14 cellular contexts compared by ENCODE assay signal in genomic region chr14:22489247-22489551, GRCh38.
DNase-seq lines count a peak whose midpoint lies in the region; ATAC-seq, FAIRE-seq and TF ChIP-seq lines count a peak whose summit lies in the region.
"Had no signal": no experiment of that assay in that cellular context is flagged by ENCODE, and none has a peak within 500 bp of the region (broad histone marks: within the 10 kb centered on the region; RNA-seq: fewer than 3 reads in every experiment).

No MANE protein-coding gene starts in this region.

- FAIRE-seq in GM12892 (lab: Jason Lieb, UNC): no peak
- FAIRE-seq: HTR-8/SVneo had no signal

- CTCF ChIA-PET in CD8-positive, alpha-beta memory T cell (lab: Charles Lee): no interaction called here
- CTCF ChIA-PET in activated CD4-positive, alpha-beta memory T cell treated with anti-CD3 and anti-CD28 coated beads for 36 hours (lab: Charles Lee): interaction anchor here (0.6 kb wide), 1 partner anchor 344 kb away, joined by 3 read pairs; no protein-coding TSS in a partner anchor

- DNase-seq in CD8-positive, alpha-beta memory T cell: no peak
- DNase-seq in GM12892 (ENCODE audit: insufficient read length): no peak
- DNase-seq in activated CD4-positive, alpha-beta memory T cell treated with anti-CD3 and anti-CD28 coated beads for 36 hours: no peak
- no peak for DNase-seq in immature natural killer cell
- no peak for DNase-seq in HFFc6
- DNase-seq in foreskin melanocyte: no peak
- DNase-seq: effector CD8-positive, alpha-beta T cell; gastrocnemius medialis; naive B cell; NCI-H345 had no signal

- H3K27me3 ChIP-seq in CD8-positive, alpha-beta memory T cell (ENCODE audit: insufficient read depth, low read length, poor library complexity, severe bottlenecking): no peaks in the 10 kb centered on the region
- H3K27me3 ChIP-seq: tibial nerve had no signal

- no peak overlapping the region for H3K4me3 ChIP-seq in CD8-positive, alpha-beta memory T cell (ENCODE audit: low read length)
- H3K4me3 ChIP-seq: gastrocnemius medialis, tibial nerve had no signal

- H3K4me3 Mint-ChIP-seq in CD8-positive, alpha-beta memory T cell: peak overlapping the region; percentile 76 to 94 (median 88)
- H3K4me3 Mint-ChIP-seq in activated CD4-positive, alpha-beta memory T cell treated with anti-CD3 and anti-CD28 coated beads for 36 hours: peak overlapping the region; percentile 87
- H3K4me3 Mint-ChIP-seq in immature natural killer cell (peak overlapping the region; percentile 75 to 86 (median 80)), HFFc6 (no peak overlapping the region)

- no peaks in the 10 kb centered on the region for H3K36me3 ChIP-seq in CD8-positive, alpha-beta memory T cell (ENCODE audit: insufficient read depth, low read length)
- H3K36me3 ChIP-seq: gastrocnemius medialis, tibial nerve had no signal

- no peaks in the 10 kb centered on the region for H3K9me3 Mint-ChIP-seq in CD8-positive, alpha-beta memory T cell
- no peaks in the 10 kb centered on the region for H3K9me3 Mint-ChIP-seq in activated CD4-positive, alpha-beta memory T cell treated with anti-CD3 and anti-CD28 coated beads for 36 hours
- H3K9me3 Mint-ChIP-seq in immature natural killer cell: no peaks in the 10 kb centered on the region
- no peaks in the 10 kb centered on the region for H3K9me3 Mint-ChIP-seq in HFFc6
- H3K9me3 Mint-ChIP-seq: naive B cell had no signal

- H3K4me1 Mint-ChIP-seq in CD8-positive, alpha-beta memory T cell: peaks cover 0 to 8% (median 6%) of the 10 kb centered on the region in 3 donors
- peaks cover 2% of the 10 kb centered on the region for H3K4me1 Mint-ChIP-seq in activated CD4-positive, alpha-beta memory T cell treated with anti-CD3 and anti-CD28 coated beads for 36 hours (ENCODE audit: low read depth)
- H3K4me1 Mint-ChIP-seq in immature natural killer cell (peaks cover 99 to 100% of the 10 kb centered on the region in 2 donors), HFFc6 (ENCODE audit: low read depth) (no peaks in the 10 kb centered on the region)

- H3K36me3 Mint-ChIP-seq in CD8-positive, alpha-beta memory T cell: peaks cover 0 to 56% (median 6%) of the 10 kb centered on the region in 3 donors
- peaks cover 76% of the 10 kb centered on the region for H3K36me3 Mint-ChIP-seq in activated CD4-positive, alpha-beta memory T cell treated with anti-CD3 and anti-CD28 coated beads for 36 hours
- H3K36me3 Mint-ChIP-seq in immature natural killer cell: peaks cover 11 to 14% (median 12%) of the 10 kb centered on the region in 3 donors
- no peaks in the 10 kb centered on the region for H3K36me3 Mint-ChIP-seq in HFFc6 (ENCODE audit: low read depth)
- H3K36me3 Mint-ChIP-seq: naive B cell had no signal

- POLR2A ChIA-PET in CD8-positive, alpha-beta memory T cell (lab: Charles Lee): no interaction called here
- POLR2A ChIA-PET in activated CD4-positive, alpha-beta memory T cell treated with anti-CD3 and anti-CD28 coated beads for 36 hours (lab: Charles Lee): interaction anchor here (5.9 to 29.3 kb wide), 2 partner anchors 20 to 67 kb away, joined by 25 to 639 read pairs; no protein-coding TSS in a partner anchor

- no peak for ATAC-seq in GM21390 (IDR thresholded peaks at IDR 0.05; ENCODE audit: unreplicated experiment)
- no peak for ATAC-seq in HG03196 (IDR thresholded peaks at IDR 0.05; ENCODE audit: unreplicated experiment)
- ATAC-seq: gastrocnemius medialis had no signal

- H3K27ac Mint-ChIP-seq in CD8-positive, alpha-beta memory T cell: peak overlapping the region in 4 of 8 donors; percentile 29 to 99 (median 94)
- H3K27ac Mint-ChIP-seq in activated CD4-positive, alpha-beta memory T cell treated with anti-CD3 and anti-CD28 coated beads for 36 hours: peak overlapping the region; percentile 98
- H3K27ac Mint-ChIP-seq in immature natural killer cell (peak overlapping the region; percentile 94 to 99 (median 96)), HFFc6 (no peak overlapping the region)

- no peaks in the 10 kb centered on the region for H3K4me1 ChIP-seq in CD8-positive, alpha-beta memory T cell (ENCODE audit: insufficient read depth, low read length)
- H3K4me1 ChIP-seq: gastrocnemius medialis had no signal

- TF ChIP-seq CTCF in HFFc6 (IDR thresholded peaks at IDR 0.05): no peak

- peak; percentile 59; the same call in 1 of the 2 replicates for TF ChIP-seq POLR2A in GM12892 (IDR thresholded peaks at IDR 0.05; ENCODE audit: low read depth, low read length)

- H3K9me3 ChIP-seq in CD8-positive, alpha-beta memory T cell (ENCODE audit: low read length): no peaks in the 10 kb centered on the region
- H3K9me3 ChIP-seq: gastrocnemius medialis, tibial nerve had no signal

- no peak overlapping the region for H3K27ac ChIP-seq in CD8-positive, alpha-beta memory T cell (ENCODE audit: low read depth, low read length)
- H3K27ac ChIP-seq: gastrocnemius medialis, tibial nerve had no signal

- intact Hi-C loops in activated CD4-positive, alpha-beta memory T cell treated with anti-CD3 and anti-CD28 coated beads for 36 hours (cut with micrococcal nuclease): no loop called here

- no peaks in the 10 kb centered on the region for H3K27me3 Mint-ChIP-seq in CD8-positive, alpha-beta memory T cell
- H3K27me3 Mint-ChIP-seq in activated CD4-positive, alpha-beta memory T cell treated with anti-CD3 and anti-CD28 coated beads for 36 hours: no peaks in the 10 kb centered on the region
- H3K27me3 Mint-ChIP-seq in immature natural killer cell (ENCODE audit: low read depth in 3 of 3) (peaks cover 2 to 14% (median 2%) of the 10 kb centered on the region in 3 donors), HFFc6 (ENCODE audit: insufficient read depth) (peaks cover 62% of the 10 kb centered on the region)
- H3K27me3 Mint-ChIP-seq: naive B cell had no signal
